In the genomic region with DNA sequence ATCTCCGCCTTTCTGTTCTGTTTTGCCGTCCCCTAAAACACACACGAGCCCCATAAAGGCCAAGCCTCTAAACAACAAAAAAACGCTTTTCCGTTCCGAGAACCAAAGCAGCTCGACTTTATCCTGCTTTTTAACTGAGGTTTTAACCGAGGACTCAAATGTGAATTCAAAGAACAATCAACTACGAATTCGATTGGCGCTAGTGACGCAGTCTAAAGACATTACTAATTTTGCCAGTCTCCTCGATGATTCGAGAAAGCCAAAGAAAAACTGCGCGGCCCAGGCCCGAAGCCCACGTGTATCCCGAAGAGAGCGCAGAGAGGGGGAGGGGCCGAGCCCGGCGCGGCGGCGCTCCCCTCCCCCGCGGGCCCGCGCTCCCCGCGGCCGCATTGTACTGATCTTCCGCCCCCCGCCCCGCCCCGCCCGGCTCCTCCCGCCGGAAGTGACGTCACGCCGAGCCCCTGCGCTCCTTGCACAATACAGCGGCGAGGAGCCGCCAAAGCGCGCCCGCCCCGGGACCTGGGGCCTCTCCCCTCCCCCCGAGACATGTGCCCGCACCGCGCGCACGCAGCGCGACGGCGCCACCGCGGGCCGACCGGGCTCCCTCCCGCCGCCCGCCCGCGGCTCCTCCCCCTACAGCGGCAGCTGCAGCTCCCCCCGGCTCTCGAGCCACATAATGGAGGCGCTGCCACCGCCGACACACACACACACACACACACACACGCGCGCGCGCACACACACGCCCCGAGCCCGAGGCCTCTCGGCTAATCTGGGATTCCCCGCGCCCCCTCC, we compare ENCODE assay signal across 1 cellular context.
A peak's percentile ranks its signal among the peaks of the same experiment; 100 is the strongest.
TF ChIP-seq lines count a peak whose summit lies in the region.

No MANE protein-coding gene starts in this region.

TF ChIP-seq in HEK293, 187 proteins besides CTCF, POLR2A, EP300 and RAD21 (continued from another document):
- TF ChIP-seq, protein P1, sequence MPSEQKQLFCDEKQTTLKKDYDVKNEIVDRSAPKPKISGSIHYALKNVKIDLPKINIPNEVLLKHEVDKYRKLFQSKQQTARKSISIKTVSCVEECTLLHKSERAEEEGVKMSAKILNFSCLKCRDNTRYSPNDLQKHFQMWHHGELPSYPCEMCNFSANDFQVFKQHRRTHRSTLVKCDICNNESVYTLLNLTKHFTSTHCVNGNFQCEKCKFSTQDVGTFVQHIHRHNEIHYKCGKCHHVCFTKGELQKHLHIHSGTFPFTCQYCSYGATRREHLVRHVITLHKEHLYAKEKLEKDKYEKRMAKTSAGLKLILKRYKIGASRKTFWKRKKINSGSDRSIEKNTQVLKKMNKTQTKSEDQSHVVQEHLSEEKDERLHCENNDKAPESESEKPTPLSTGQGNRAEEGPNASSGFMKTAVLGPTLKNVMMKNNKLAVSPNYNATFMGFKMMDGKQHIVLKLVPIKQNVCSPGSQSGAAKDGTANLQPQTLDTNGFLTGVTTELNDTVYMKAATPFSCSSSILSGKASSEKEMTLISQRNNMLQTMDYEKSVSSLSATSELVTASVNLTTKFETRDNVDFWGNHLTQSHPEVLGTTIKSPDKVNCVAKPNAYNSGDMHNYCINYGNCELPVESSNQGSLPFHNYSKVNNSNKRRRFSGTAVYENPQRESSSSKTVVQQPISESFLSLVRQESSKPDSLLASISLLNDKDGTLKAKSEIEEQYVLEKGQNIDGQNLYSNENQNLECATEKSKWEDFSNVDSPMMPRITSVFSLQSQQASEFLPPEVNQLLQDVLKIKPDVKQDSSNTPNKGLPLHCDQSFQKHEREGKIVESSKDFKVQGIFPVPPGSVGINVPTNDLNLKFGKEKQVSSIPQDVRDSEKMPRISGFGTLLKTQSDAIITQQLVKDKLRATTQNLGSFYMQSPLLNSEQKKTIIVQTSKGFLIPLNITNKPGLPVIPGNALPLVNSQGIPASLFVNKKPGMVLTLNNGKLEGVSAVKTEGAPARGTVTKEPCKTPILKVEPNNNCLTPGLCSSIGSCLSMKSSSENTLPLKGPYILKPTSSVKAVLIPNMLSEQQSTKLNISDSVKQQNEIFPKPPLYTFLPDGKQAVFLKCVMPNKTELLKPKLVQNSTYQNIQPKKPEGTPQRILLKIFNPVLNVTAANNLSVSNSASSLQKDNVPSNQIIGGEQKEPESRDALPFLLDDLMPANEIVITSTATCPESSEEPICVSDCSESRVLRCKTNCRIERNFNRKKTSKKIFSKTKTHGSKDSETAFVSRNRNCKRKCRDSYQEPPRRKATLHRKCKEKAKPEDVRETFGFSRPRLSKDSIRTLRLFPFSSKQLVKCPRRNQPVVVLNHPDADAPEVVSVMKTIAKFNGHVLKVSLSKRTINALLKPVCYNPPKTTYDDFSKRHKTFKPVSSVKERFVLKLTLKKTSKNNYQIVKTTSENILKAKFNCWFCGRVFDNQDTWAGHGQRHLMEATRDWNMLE (tag by site-specific recombination; conservative IDR thresholded peaks at IDR 0.05; ENCODE audit: low read depth) = no peak
- no peak for TF ChIP-seq ZNF501 (tag by site-specific recombination; IDR thresholded peaks at IDR 0.05)
- TF ChIP-seq ZSCAN23 (tag by site-specific recombination; IDR thresholded peaks at IDR 0.05) = 0 out of 2 replicates have a peak, but pooled peaks have one; percentile 18
- TF ChIP-seq EGR2 (tag by site-specific recombination; IDR thresholded peaks at IDR 0.05; ENCODE audit: low read depth) = peak; percentile 71; the same call in 1 of the 2 replicates
- peak; percentile 85; the same call in 1 of the 2 replicates for TF ChIP-seq ZNF341 (tag by site-specific recombination; IDR thresholded peaks at IDR 0.05; ENCODE audit: low read depth)
- no peak for TF ChIP-seq ZNF560 (tag by site-specific recombination; IDR thresholded peaks at IDR 0.05; ENCODE audit: borderline replicate concordance)
- peak; percentile 90 for TF ChIP-seq ZBTB1 (tag by site-specific recombination; IDR thresholded peaks at IDR 0.05)
- no peak for TF ChIP-seq ZNF114 (tag by site-specific recombination; IDR thresholded peaks at IDR 0.05)
- TF ChIP-seq ZNF184 (tag by site-specific recombination; IDR thresholded peaks at IDR 0.05) = peak; percentile 49; the same call in 1 of the 2 replicates
- peak; percentile 79 for TF ChIP-seq SP3 (tag by site-specific recombination; IDR thresholded peaks at IDR 0.05)
- TF ChIP-seq ELK4 (IDR thresholded peaks at IDR 0.05; ENCODE audit: borderline replicate concordance, low read depth, low read length) = no peak
- peak; percentile 63 for TF ChIP-seq ZNF423 (tag by site-specific recombination; IDR thresholded peaks at IDR 0.05)
- no peak for TF ChIP-seq ZNF777 (tag by site-specific recombination; IDR thresholded peaks at IDR 0.05; ENCODE audit: borderline replicate concordance)
- no peak for TF ChIP-seq MEIS1 (CRISPR knock-in tag; IDR thresholded peaks at IDR 0.05; ENCODE audit: borderline replicate concordance)
- no peak for TF ChIP-seq ZNF549 (tag by site-specific recombination; IDR thresholded peaks at IDR 0.05)
